Comparison of ENCODE assay signal across 9 cellular contexts in the genomic region with DNA sequence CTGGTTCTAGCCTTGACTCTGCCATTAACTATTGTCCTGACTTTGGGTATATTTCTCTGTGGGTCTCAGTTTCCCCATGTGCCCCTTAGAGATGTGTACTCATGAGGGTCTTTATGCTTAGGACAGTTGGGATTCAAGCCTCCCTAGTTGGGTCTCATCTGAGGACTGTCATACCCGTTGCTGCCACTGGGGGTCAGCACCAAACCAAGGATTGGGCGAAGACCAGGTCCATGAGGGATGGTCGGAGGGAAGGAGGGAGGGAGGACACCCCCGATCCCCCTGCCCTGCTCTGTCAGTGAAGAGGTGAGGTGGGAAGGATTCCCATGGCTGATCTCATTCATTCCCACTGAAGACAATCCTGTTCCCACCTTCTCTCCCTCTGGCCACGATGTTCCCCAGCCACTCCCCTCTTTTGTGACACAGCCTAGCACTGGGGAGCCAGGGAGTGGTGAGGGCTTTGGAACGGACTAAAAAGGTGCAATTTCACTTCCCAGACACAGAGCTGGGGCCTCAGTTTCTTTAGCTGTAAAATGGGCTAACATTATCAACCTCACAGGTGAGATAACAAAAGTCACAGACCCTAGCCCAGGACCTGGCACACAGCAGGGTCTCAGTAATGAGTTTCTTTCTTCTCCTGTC. TPM values are rescaled to one million over a fixed set of nuclear protein-coding genes. Genes with fewer than 3 reads are reported as not detected.
DNase-seq lines count a peak whose midpoint lies in the region; ATAC-seq and TF ChIP-seq lines count a peak whose summit lies in the region.
"Had no signal": no experiment of that assay in that cellular context is flagged by ENCODE, and none has a peak within 500 bp of the region (broad histone marks: within the 10 kb centered on the region; RNA-seq: fewer than 3 reads in every experiment).

No MANE protein-coding gene starts in this region.

- no peaks in the 10 kb centered on the region for H3K4me1 ChIP-seq in lung (ENCODE audit: control insufficient read depth in 2 of 2, insufficient read depth in 2 of 2, low read length in 2 of 2)

- 14 to 15% methylated on average over 6 of the region's 6 CpGs for WGBS in lung, 2 donors

- CTCF ChIA-PET in activated CD4-positive, alpha-beta T cell treated with anti-CD3 and anti-CD28 coated beads, Interleukin-2, amount 10 ng/mL, durations not matched to agents 7 days and 5 days (lab: Charles Lee): interaction anchor here (0.7 to 2.9 kb wide), 18 partner anchors 9 to 108 kb away, joined by 3 to 15 read pairs (median 4); partner anchors contain the start of gene GDPD5

- ATAC-seq in lung (ENCODE audit: insufficient read depth, low FRiP score): peak; percentile 71

- H3K36me3 ChIP-seq in lung (ENCODE audit: control insufficient read depth in 2 of 2, insufficient read depth in 2 of 2, low read length in 2 of 2): peaks cover 0 to 6% of the 10 kb centered on the region in 2 donors

- H3K9me3 ChIP-seq in lung (ENCODE audit: control insufficient read depth in 2 of 2, insufficient read depth in 1 of 2, low read length in 1 of 2): no peaks in the 10 kb centered on the region

- no peaks in the 10 kb centered on the region for H3K27me3 Mint-ChIP-seq in activated CD4-positive, alpha-beta T cell treated with anti-CD3 and anti-CD28 coated beads, Interleukin-2, amount 10 ng/mL, durations not matched to agents 7 days and 5 days
- H3K27me3 Mint-ChIP-seq: stimulated activated naive CD8-positive, alpha-beta T cell treated with anti-CD3 and anti-CD28 coated beads, Interleukin-15, Interleukin-2, amounts not matched to agents 100 ng/mL and 50 ng/mL, for 24 hours had no signal

- H3K27ac Mint-ChIP-seq in activated CD4-positive, alpha-beta T cell treated with anti-CD3 and anti-CD28 coated beads, Interleukin-2, amount 10 ng/mL, durations not matched to agents 7 days and 5 days: no peak overlapping the region
- H3K27ac Mint-ChIP-seq: stimulated activated naive CD8-positive, alpha-beta T cell treated with anti-CD3 and anti-CD28 coated beads, Interleukin-15, Interleukin-2, amounts not matched to agents 100 ng/mL and 50 ng/mL, for 24 hours had no signal

- POLR2A ChIA-PET in activated CD4-positive, alpha-beta T cell treated with anti-CD3 and anti-CD28 coated beads, Interleukin-2, amount 10 ng/mL, durations not matched to agents 7 days and 5 days (lab: Charles Lee): no interaction called here

- H3K4me1 Mint-ChIP-seq in activated CD4-positive, alpha-beta T cell treated with anti-CD3 and anti-CD28 coated beads, Interleukin-2, amount 10 ng/mL, durations not matched to agents 7 days and 5 days: no peaks in the 10 kb centered on the region

- H3K4me3 Mint-ChIP-seq in activated CD4-positive, alpha-beta T cell treated with anti-CD3 and anti-CD28 coated beads, Interleukin-2, amount 10 ng/mL, durations not matched to agents 7 days and 5 days: no peak overlapping the region
- H3K4me3 Mint-ChIP-seq: stimulated activated naive CD8-positive, alpha-beta T cell treated with anti-CD3 and anti-CD28 coated beads, Interleukin-15, Interleukin-2, amounts not matched to agents 100 ng/mL and 50 ng/mL, for 24 hours had no signal

- DNase-seq in activated gamma-delta T cell treated with Interleukin-2 at 50 U/mL for 16 hours (peak; percentile 74), activated gamma-delta T cell (lab: John Stamatoyannopoulos, UW) (no peak), NAMALWA (ENCODE audit: low spot score) (peak; percentile 78), dermis blood vessel endothelial cell (peak; percentile 76), lung (ENCODE audit: low spot score) (peak; percentile 71), mesenteric fat pad (ENCODE audit: low spot score) (no peak)
- peak; percentile 74 for DNase-seq in activated CD4-positive, alpha-beta T cell treated with anti-CD3 and anti-CD28 coated beads, Interleukin-2, amount 10 ng/mL, durations not matched to agents 7 days and 5 days
- DNase-seq in stimulated activated CD8-positive, alpha-beta memory T cell treated with anti-CD3 and anti-CD28 coated beads, Interleukin-2, amount 100 ng/mL, for 1 hour (ENCODE audit: low read depth in 2 of 2): peak; percentile 45 to 56

- H3K9me3 Mint-ChIP-seq in activated CD4-positive, alpha-beta T cell treated with anti-CD3 and anti-CD28 coated beads, Interleukin-2, amount 10 ng/mL, durations not matched to agents 7 days and 5 days: no peaks in the 10 kb centered on the region
- H3K9me3 Mint-ChIP-seq: stimulated activated naive CD8-positive, alpha-beta T cell treated with anti-CD3 and anti-CD28 coated beads, Interleukin-15, Interleukin-2, amounts not matched to agents 100 ng/mL and 50 ng/mL, for 24 hours had no signal

- H3K4me3 ChIP-seq in lung: no peak overlapping the region

- no peaks in the 10 kb centered on the region for H3K36me3 Mint-ChIP-seq in activated CD4-positive, alpha-beta T cell treated with anti-CD3 and anti-CD28 coated beads, Interleukin-2, amount 10 ng/mL, durations not matched to agents 7 days and 5 days (ENCODE audit: low read depth)

- peak; percentile 94 for TF ChIP-seq CTCF in lung (IDR thresholded peaks at IDR 0.05; ENCODE audit: control extremely low read depth, extremely low read depth)

- no peaks in the 10 kb centered on the region for H3K27me3 ChIP-seq in lung (ENCODE audit: control insufficient read depth, insufficient read depth)

- no peak overlapping the region for H3K27ac ChIP-seq in lung (ENCODE audit: low read depth in 1 of 2, low read length in 1 of 2)

RNA-seq across cellular contexts. Expression of gene KLHL35, which starts 12.4 kb away (rescaled TPM):
- total RNA-seq in activated CD4-positive, alpha-beta T cell treated with anti-CD3 and anti-CD28 coated beads, Interleukin-2, amount 10 ng/mL, durations not matched to agents 7 days and 5 days: 1 to 10 TPM in 1 of 2 experiments, under 1 TPM in 1; 0.50 to 1.3 TPM
- 0.85 and 1.5 TPM in 2 replicates for total RNA-seq in dermis blood vessel endothelial cell
- total RNA-seq in lung: 1 to 10 TPM; 1.2 to 2.3 TPM
- 1 to 10 TPM in 1 of 2 donors, under 1 TPM in 1; 0.62 to 2.4 TPM for polyA plus RNA-seq in lung
- 0.61 TPM for total RNA-seq in mesenteric fat pad

RNA-seq across cellular contexts. Expression of gene RPS3, which starts 46.1 kb away (rescaled TPM):
- 1,000 to 10,000 TPM; 2,943 to 3,099 TPM for total RNA-seq in activated CD4-positive, alpha-beta T cell treated with anti-CD3 and anti-CD28 coated beads, Interleukin-2, amount 10 ng/mL, durations not matched to agents 7 days and 5 days
- total RNA-seq in dermis blood vessel endothelial cell (2,018 and 2,797 TPM in 2 replicates), lung (1,000 to 10,000 TPM; 1,036 to 2,104 TPM), mesenteric fat pad (1,433 TPM)
- polyA plus RNA-seq in lung: 1,000 to 10,000 TPM; 2,193 to 2,813 TPM

Comparison
In these comparisons a context has a peak if more than half of its experiments do, and no peak if none do; other contexts are left out.
1. DNase-seq: peak in activated gamma-delta T cell treated with Interleukin-2 at 50 U/mL for 16 hours (single experiment), NAMALWA (single experiment), activated CD4-positive, alpha-beta T cell treated with anti-CD3 and anti-CD28 coated beads, Interleukin-2, amount 10 ng/mL, durations not matched to agents 7 days and 5 days (single experiment), dermis blood vessel endothelial cell (single experiment), lung (single experiment) and stimulated activated CD8-positive, alpha-beta memory T cell treated with anti-CD3 and anti-CD28 coated beads, Interleukin-2, amount 100 ng/mL, for 1 hour (2 of 2); none in activated gamma-delta T cell (single experiment) and mesenteric fat pad (single experiment).